Comparison of ENCODE assay signal across 8 cellular contexts in the genomic region with DNA sequence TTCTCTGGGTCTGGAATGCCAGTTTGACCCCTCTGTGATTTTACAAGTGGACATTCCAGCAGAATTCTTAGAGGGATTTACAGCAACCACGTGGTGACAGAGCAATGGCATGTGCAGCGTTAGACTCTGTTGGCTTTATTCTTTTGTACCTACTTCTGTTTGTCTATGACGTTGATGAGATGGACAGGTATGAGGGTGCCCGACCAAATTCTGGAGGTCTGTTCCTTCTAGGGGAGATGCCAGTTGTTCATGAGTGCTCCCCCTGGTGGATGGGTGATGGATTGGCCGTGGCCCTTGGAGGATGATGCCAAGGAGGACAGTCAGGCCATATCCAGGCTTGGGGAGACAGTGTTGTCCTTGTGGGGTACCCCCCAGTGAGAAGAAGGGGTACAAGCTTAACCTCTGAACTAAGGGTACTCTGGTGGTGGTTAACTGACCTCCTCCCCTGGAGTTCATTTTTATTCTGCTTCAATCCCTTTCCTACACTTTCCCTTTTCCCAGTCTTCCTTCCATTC.
A peak's percentile ranks its signal among the peaks of the same experiment; 100 is the strongest.
DNase-seq lines count a peak whose midpoint lies in the region; ATAC-seq and TF ChIP-seq lines count a peak whose summit lies in the region.

No MANE protein-coding gene starts in this region.

- H3F3A ChIP-seq in DOHH2 (ENCODE audit: control insufficient read depth, insufficient read depth), result no peaks in the 10 kb centered on the region

- H3K9me2 ChIP-seq in DOHH2 (replicated peaks; ENCODE audit: control insufficient read depth, low read length) (no peaks in the 10 kb centered on the region), Karpas-422 (replicated peaks; ENCODE audit: insufficient read depth, low read length) (no peaks in the 10 kb centered on the region)

- H2AFZ ChIP-seq in Karpas-422 (ENCODE audit: low read length), result no peak overlapping the region

- H3K36me3 ChIP-seq in DOHH2 (ENCODE audit: control insufficient read depth, low read length), result no peaks in the 10 kb centered on the region
- H3K36me3 ChIP-seq in Karpas-422 (ENCODE audit: insufficient read depth, low read length), result no peaks in the 10 kb centered on the region
- H3K36me3 ChIP-seq in gastrocnemius medialis, result peaks cover 0 to 6% of the 10 kb centered on the region in 2 donors

- peaks cover 27 to 30% of the 10 kb centered on the region in 2 donors for H3K4me1 Mint-ChIP-seq in effector memory CD8-positive, alpha-beta T cell (ENCODE audit: low read depth in 2 of 2)

- H3K9me3 Mint-ChIP-seq in effector memory CD8-positive, alpha-beta T cell, result no peaks in the 10 kb centered on the region

- no peak overlapping the region for H3K27ac Mint-ChIP-seq in effector memory CD8-positive, alpha-beta T cell

- H4K20me1 ChIP-seq in DOHH2 (ENCODE audit: control insufficient read depth, insufficient read depth, low read depth, low read length), result 0 out of 2 replicates have a peak, but pooled peaks cover 3% of the 10 kb centered on the region
- H4K20me1 ChIP-seq in Karpas-422 (ENCODE audit: insufficient read depth, low read depth, low read length), result peaks cover 23% of the 10 kb centered on the region; the same call in 1 of the 2 replicates

- H3K27ac ChIP-seq in DOHH2 (ENCODE audit: low read depth, low read length) (no peak overlapping the region), Karpas-422 (ENCODE audit: low read length) (no peak overlapping the region), gastrocnemius medialis (no peak overlapping the region)

- H3K4me3 Mint-ChIP-seq in effector memory CD8-positive, alpha-beta T cell, result no peak overlapping the region

- no peaks in the 10 kb centered on the region for H3K27me3 Mint-ChIP-seq in effector memory CD8-positive, alpha-beta T cell

- no peaks in the 10 kb centered on the region for H3K27me3 ChIP-seq in DOHH2 (ENCODE audit: control insufficient read depth, low read length)
- no peaks in the 10 kb centered on the region for H3K27me3 ChIP-seq in Karpas-422 (ENCODE audit: low read length)
- H3K27me3 ChIP-seq in gastrocnemius medialis, result no peaks in the 10 kb centered on the region

- in situ Hi-C loops in gastrocnemius medialis (cut with MboI; ENCODE audit: low sequenced_read_pairs in 4 of 4), result loop anchor here in 2 of 4 donors (25.0 kb wide), 2 partner anchors 202 to 1252 kb away; no protein-coding TSS in a partner anchor

- intact Hi-C loops in gastrocnemius medialis (cut with DNase I; ENCODE audit: low total_unique reads), result no loop called here

- H3K9me3 ChIP-seq in DOHH2 (ENCODE audit: control insufficient read depth, insufficient read depth, low read length), result no peaks in the 10 kb centered on the region
- no peaks in the 10 kb centered on the region for H3K9me3 ChIP-seq in Karpas-422 (ENCODE audit: low read length)
- H3K9me3 ChIP-seq in gastrocnemius medialis, result no peaks in the 10 kb centered on the region

- TF ChIP-seq CTCF in DOHH2 (IDR thresholded peaks at IDR 0.05; ENCODE audit: low read depth, low read length, poor library complexity, severe bottlenecking) (peak; percentile 91), gastrocnemius medialis (IDR thresholded peaks at IDR 0.05 in 4 of 5, conservative IDR thresholded peaks at IDR 0.05 in 1 of 5) (peak; percentile 34 to 74 (median 65)), omental fat pad (IDR thresholded peaks at IDR 0.05) (no peak)

- H3K36me3 Mint-ChIP-seq in effector memory CD8-positive, alpha-beta T cell (ENCODE audit: insufficient read depth), result peaks cover 11% of the 10 kb centered on the region

- H3K4me1 ChIP-seq in DOHH2 (ENCODE audit: control insufficient read depth, low read length) (no peaks in the 10 kb centered on the region), Karpas-422 (ENCODE audit: low read length) (no peaks in the 10 kb centered on the region), gastrocnemius medialis (peaks cover 45 to 49% of the 10 kb centered on the region in 2 donors)

- no peaks in the 10 kb centered on the region for H3K79me2 ChIP-seq in DOHH2 (ENCODE audit: control insufficient read depth, low read length)
- no peaks in the 10 kb centered on the region for H3K79me2 ChIP-seq in Karpas-422 (ENCODE audit: low read length)

- DNase-seq in Karpas-422 (peak; percentile 82), gastrocnemius medialis (peak in 1 of 2 donors; percentile 46), AG08396 (ENCODE audit: low spot score) (no peak), HuH-7.5 (ENCODE audit: low spot score) (no peak), omental fat pad (ENCODE audit: low spot score) (no peak)
- DNase-seq in activated CD4-positive, alpha-beta T cell treated with anti-CD3 and anti-CD28 coated beads, Interleukin-2, amount 50 U/mL, for 24 hours (ENCODE audit: low read depth in 1 of 2, low spot score in 1 of 2), result peak; percentile 9 to 58
- peak; percentile 58 to 68 (median 62) for DNase-seq in effector memory CD8-positive, alpha-beta T cell

- H3K9ac ChIP-seq in Karpas-422 (ENCODE audit: low read length), result no peak overlapping the region

- ATAC-seq in effector memory CD8-positive, alpha-beta T cell (replicated peaks), result peak; percentile 78
- ATAC-seq in gastrocnemius medialis (peak in 1 of 2 donors; percentile 34), omental fat pad (ENCODE audit: low FRiP score) (no peak)

- H3K4me3 ChIP-seq in DOHH2 (ENCODE audit: low read length) (no peak overlapping the region), Karpas-422 (ENCODE audit: low read length) (no peak overlapping the region), gastrocnemius medialis (no peak overlapping the region)

- no peak overlapping the region for H3K4me2 ChIP-seq in DOHH2 (ENCODE audit: low read length)
- H3K4me2 ChIP-seq in Karpas-422 (ENCODE audit: low read depth, low read length, poor library complexity, severe bottlenecking), result no peak overlapping the region

- TF ChIP-seq POLR2A in gastrocnemius medialis (IDR thresholded peaks at IDR 0.05), result no peak

Comparison
In these comparisons a context has a peak if more than half of its experiments do, and no peak if none do; other contexts are left out.
1. CTCF ChIP-seq: peak in DOHH2 (single experiment) and gastrocnemius medialis (5 of 5); none in omental fat pad (0 of 3).
2. DNase-seq: peak in Karpas-422 (single experiment), activated CD4-positive, alpha-beta T cell treated with anti-CD3 and anti-CD28 coated beads, Interleukin-2, amount 50 U/mL, for 24 hours (2 of 2) and effector memory CD8-positive, alpha-beta T cell (3 of 3); none in AG08396 (single experiment), HuH-7.5 (single experiment) and omental fat pad (single experiment).